Comparison of ENCODE assay signal across 1 cellular context in genomic region chr15:28896944-28897343, GRCh38.
TF ChIP-seq lines count a peak whose summit lies in the region.

No MANE protein-coding gene starts in this region.

TF ChIP-seq in HepG2, 621 proteins besides CTCF, POLR2A, EP300 and RAD21:
- TF ChIP-seq GPN1 (CRISPR knock-in tag; IDR thresholded peaks at IDR 0.05; ENCODE audit: borderline replicate concordance), result no peak
- no peak for TF ChIP-seq STAG1 (CRISPR knock-in tag; IDR thresholded peaks at IDR 0.05)
- TF ChIP-seq, protein P1, sequence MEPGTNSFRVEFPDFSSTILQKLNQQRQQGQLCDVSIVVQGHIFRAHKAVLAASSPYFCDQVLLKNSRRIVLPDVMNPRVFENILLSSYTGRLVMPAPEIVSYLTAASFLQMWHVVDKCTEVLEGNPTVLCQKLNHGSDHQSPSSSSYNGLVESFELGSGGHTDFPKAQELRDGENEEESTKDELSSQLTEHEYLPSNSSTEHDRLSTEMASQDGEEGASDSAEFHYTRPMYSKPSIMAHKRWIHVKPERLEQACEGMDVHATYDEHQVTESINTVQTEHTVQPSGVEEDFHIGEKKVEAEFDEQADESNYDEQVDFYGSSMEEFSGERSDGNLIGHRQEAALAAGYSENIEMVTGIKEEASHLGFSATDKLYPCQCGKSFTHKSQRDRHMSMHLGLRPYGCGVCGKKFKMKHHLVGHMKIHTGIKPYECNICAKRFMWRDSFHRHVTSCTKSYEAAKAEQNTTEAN (CRISPR knock-in tag; conservative IDR thresholded peaks at IDR 0.05), result no peak
- no peak for TF ChIP-seq ZNF530 (CRISPR knock-in tag; IDR thresholded peaks at IDR 0.05; ENCODE audit: low read depth)
- no peak for TF ChIP-seq ZNF280D (CRISPR knock-in tag; IDR thresholded peaks at IDR 0.05)
- TF ChIP-seq ZNF432 (CRISPR knock-in tag; IDR thresholded peaks at IDR 0.05; ENCODE audit: borderline replicate concordance), result no peak
- no peak for TF ChIP-seq MED8 (CRISPR knock-in tag; IDR thresholded peaks at IDR 0.05; ENCODE audit: insufficient replicate concordance)
